ENCODE assay signal across 11 cellular contexts in the genomic region with DNA sequence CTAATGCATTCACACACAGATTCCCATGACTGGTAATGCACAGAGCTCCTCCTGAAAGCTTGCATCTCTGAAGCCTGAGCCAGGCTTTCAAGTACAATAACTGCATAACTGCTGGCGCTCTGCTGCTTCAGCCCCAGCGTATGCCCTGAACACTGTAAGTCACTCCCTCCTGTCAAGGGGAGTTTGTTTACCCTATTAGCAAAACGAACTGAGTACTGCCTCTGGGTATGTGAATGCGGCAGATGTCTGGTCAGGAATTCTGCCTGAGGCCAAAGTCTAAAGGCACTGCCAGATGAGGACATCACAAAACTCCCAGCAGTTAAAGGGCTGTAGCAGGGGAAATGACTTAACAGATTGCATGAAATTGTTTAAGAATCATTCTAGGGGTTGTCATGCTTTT.
DNase-seq lines count a peak whose midpoint lies in the region; FAIRE-seq and TF ChIP-seq lines count a peak whose summit lies in the region.
"Had no signal": no experiment of that assay in that cellular context is flagged by ENCODE, and none has a peak within 500 bp of the region (broad histone marks: within the 10 kb centered on the region; RNA-seq: fewer than 3 reads in every experiment).

No MANE protein-coding gene starts in this region.

- H3K4me3 ChIP-seq in fibroblast of lung (replicated peaks in 1 of 4; ENCODE audit: control extremely low read depth in 1 of 4, insufficient read depth in 1 of 4, low read depth in 3 of 4, low read length in 4 of 4) (no peak overlapping the region), kidney (ENCODE audit: low read length in 2 of 2) (no peak overlapping the region), esophagus squamous epithelium (no peak overlapping the region), OCI-LY7 (ENCODE audit: low read depth, low read length, poor library complexity, severe bottlenecking) (no peak overlapping the region)

- no peak for FAIRE-seq in kidney (lab: Jason Lieb, UNC)

- H3K4me2 ChIP-seq in fibroblast of lung (ENCODE audit: extremely low read depth, insufficient read depth, low read length) = no peak overlapping the region
- no peak overlapping the region for H3K4me2 ChIP-seq in OCI-LY7 (ENCODE audit: low read length)

- H3K9ac ChIP-seq in fibroblast of lung (ENCODE audit: insufficient read depth, low read length) (no peak overlapping the region), kidney (ENCODE audit: low read length in 2 of 2) (no peak overlapping the region)

- WGBS in esophagus squamous epithelium, 2 donors = 40 to 49% methylated on average over 4 of the region's 4 CpGs

- H2AFZ ChIP-seq in fibroblast of lung (ENCODE audit: low read length) (no peak overlapping the region), OCI-LY7 (ENCODE audit: low read length) (no peak overlapping the region)

- DNase-seq in SIG-M5 treated with dmso at 0.1 percent for 504 hours (lab: John Stamatoyannopoulos, UW; ENCODE audit: unreplicated experiment) (peak; percentile 52), SIG-M5 (lab: John Stamatoyannopoulos, UW) (no peak), NCI-H748 treated with DMSO at 0.1 percent for 48 hours (lab: John Stamatoyannopoulos, UW) (peak; percentile 74), fibroblast of lung (ENCODE audit: low read depth in 2 of 2) (peak; percentile 90 to 93), kidney (no peak), esophagus squamous epithelium (lab: John Stamatoyannopoulos, UW) (no peak), OCI-LY7 (ENCODE audit: low spot score) (no peak)
- no peak for DNase-seq in stimulated activated CD4-positive, alpha-beta T cell treated with anti-CD3 and anti-CD28 coated beads, Interleukin-2, amount 100 ng/mL, for 48 hours
- DNase-seq: activated CD4-positive, alpha-beta T cell treated with anti-CD3 and anti-CD28 coated beads for 36 hours; effector CD8-positive, alpha-beta T cell had no signal

- CTCF ChIA-PET in OCI-LY7 (lab: Charles Lee; ENCODE audit: unreplicated experiment) = no interaction called here

- no peaks in the 10 kb centered on the region for H4K20me1 ChIP-seq in fibroblast of lung (ENCODE audit: control insufficient read depth, extremely low read depth, insufficient read depth, low read length)
- no peaks in the 10 kb centered on the region for H4K20me1 ChIP-seq in OCI-LY7 (ENCODE audit: insufficient read depth, low read length)

- TF ChIP-seq CTCF in fibroblast of lung (conservative IDR thresholded peaks at IDR 0.05 in 1 of 2, IDR thresholded peaks at IDR 0.05 in 1 of 2; ENCODE audit: low read depth in 1 of 2, low read length in 2 of 2) (no peak), kidney (IDR thresholded peaks at IDR 0.05; ENCODE audit: borderline replicate concordance, extremely low read depth, insufficient read depth) (no peak), esophagus squamous epithelium (IDR thresholded peaks at IDR 0.05) (no peak), OCI-LY7 (conservative IDR thresholded peaks at IDR 0.05; ENCODE audit: low read length) (no peak)

- H3K27ac ChIP-seq in fibroblast of lung (ENCODE audit: insufficient read depth, low read length) (no peak overlapping the region), kidney (ENCODE audit: low read depth in 2 of 2, low read length in 2 of 2) (no peak overlapping the region), esophagus squamous epithelium (no peak overlapping the region), OCI-LY7 (ENCODE audit: low read depth, low read length, poor library complexity, severe bottlenecking) (no peak overlapping the region)
- H3K27ac ChIP-seq: 22Rv1 had no signal

- H3K36me3 ChIP-seq in fibroblast of lung (ENCODE audit: control insufficient read depth, insufficient read depth, low read length) (no peaks in the 10 kb centered on the region), kidney (ENCODE audit: control insufficient read depth in 1 of 2, insufficient read depth in 2 of 2, low read length in 2 of 2) (no peaks in the 10 kb centered on the region), esophagus squamous epithelium (no peaks in the 10 kb centered on the region), OCI-LY7 (ENCODE audit: insufficient read depth, low read length) (no peaks in the 10 kb centered on the region)

- H3K27me3 ChIP-seq in fibroblast of lung (ENCODE audit: control insufficient read depth, insufficient read depth, low read length) (no peaks in the 10 kb centered on the region), esophagus squamous epithelium (no peaks in the 10 kb centered on the region)

- H3K79me2 ChIP-seq in fibroblast of lung (ENCODE audit: control insufficient read depth, insufficient read depth, low read length) = no peaks in the 10 kb centered on the region
- H3K79me2 ChIP-seq in OCI-LY7 (ENCODE audit: insufficient read depth, low read depth, low read length) = no peaks in the 10 kb centered on the region

- H3K9me3 ChIP-seq in fibroblast of lung (ENCODE audit: control insufficient read depth, insufficient read depth, low read depth, low read length) (no peaks in the 10 kb centered on the region), kidney (ENCODE audit: control insufficient read depth in 1 of 2, low read length in 2 of 2) (no peaks in the 10 kb centered on the region), esophagus squamous epithelium (no peaks in the 10 kb centered on the region), OCI-LY7 (ENCODE audit: low read length) (no peaks in the 10 kb centered on the region)

- intact Hi-C loops in kidney (cut with DNase I) (no loop called here), esophagus squamous epithelium (cut with DNase I) (no loop called here), OCI-LY7 (cut with micrococcal nuclease; ENCODE audit: unreplicated experiment) (no loop called here)

- no peak for TF ChIP-seq POLR2A in esophagus squamous epithelium (IDR thresholded peaks at IDR 0.05)

- no peaks in the 10 kb centered on the region for H3K4me1 ChIP-seq in fibroblast of lung (ENCODE audit: control insufficient read depth, extremely low read depth, insufficient read depth, low read length)
- H3K4me1 ChIP-seq in kidney (ENCODE audit: control insufficient read depth in 1 of 2, insufficient read depth in 1 of 2, low read depth in 1 of 2, low read length in 2 of 2) = peaks cover 0 to 6% of the 10 kb centered on the region in 2 donors
- no peaks in the 10 kb centered on the region for H3K4me1 ChIP-seq in esophagus squamous epithelium
- no peaks in the 10 kb centered on the region for H3K4me1 ChIP-seq in OCI-LY7 (ENCODE audit: insufficient read depth, low read length, poor library complexity, severe bottlenecking)

- POLR2A ChIA-PET in OCI-LY7 (lab: Charles Lee) = interaction anchor here (0.7 kb wide), 1 partner anchor 15 kb away, joined by 4 read pairs; no protein-coding TSS in a partner anchor

- no peaks in the 10 kb centered on the region for H3K9me2 ChIP-seq in OCI-LY7 (ENCODE audit: insufficient read depth, low read length)

- BruUV-seq in OCI-LY7 (replicated peaks; lab: Mats Ljungman, UMichigan) = no TSS peak

Comparison
In these comparisons a context has a peak if more than half of its experiments do, and no peak if none do; other contexts are left out.
1. DNase-seq: peak in SIG-M5 treated with dmso at 0.1 percent for 504 hours (single experiment), NCI-H748 treated with DMSO at 0.1 percent for 48 hours (single experiment) and fibroblast of lung (2 of 2); none in SIG-M5 (single experiment), kidney (single experiment), esophagus squamous epithelium (single experiment), stimulated activated CD4-positive, alpha-beta T cell treated with anti-CD3 and anti-CD28 coated beads, Interleukin-2, amount 100 ng/mL, for 48 hours (0 of 2) and OCI-LY7 (single experiment).